In genomic region chr5:34009610-34010009, GRCh38 we compare ENCODE assay signal across 17 cellular contexts. TPM values are rescaled to one million over a fixed set of nuclear protein-coding genes. Genes with fewer than 3 reads are reported as not detected.
DNase-seq lines count a peak whose midpoint lies in the region; ATAC-seq and TF ChIP-seq lines count a peak whose summit lies in the region.
"Had no signal": no experiment of that assay in that cellular context is flagged by ENCODE, and none has a peak within 500 bp of the region (broad histone marks: within the 10 kb centered on the region; RNA-seq: fewer than 3 reads in every experiment).

No MANE protein-coding gene starts in this region.

- CTCF ChIA-PET in MCF 10A (lab: Yijun Ruan, JAX) (no interaction called here), PC-9 (lab: Charles Lee) (no interaction called here)

- peaks cover 24% of the 10 kb centered on the region for H3F3A ChIP-seq in PC-9 (ENCODE audit: insufficient read depth, low read depth)

- no peak for TF ChIP-seq POLR2A in breast epithelium (IDR thresholded peaks at IDR 0.05)
- TF ChIP-seq POLR2A in vagina (IDR thresholded peaks at IDR 0.05), result no peak

- 54% methylated on average over 1 of the region's 1 CpG for WGBS in hepatocyte (ENCODE audit: low lambda C conversion rate, missing lambda C conversion rate)

- H3K4me3 Mint-ChIP-seq in MCF 10A (ENCODE audit: unreplicated experiment) (no peak overlapping the region), type B pancreatic cell (peak overlapping the region; percentile 95)

- H2AFZ ChIP-seq in PC-9, result no peak overlapping the region
- H2AFZ ChIP-seq in hepatocyte, result no peak overlapping the region

- H3K27ac Mint-ChIP-seq in MCF 10A (ENCODE audit: low read depth, unreplicated experiment) (peak overlapping the region; percentile 57), type B pancreatic cell (peak overlapping the region; percentile 95)

- H3K4me1 Mint-ChIP-seq in MCF 10A (ENCODE audit: insufficient read depth, unreplicated experiment) (peaks cover 13% of the 10 kb centered on the region), type B pancreatic cell (ENCODE audit: unreplicated experiment) (peaks cover 21% of the 10 kb centered on the region)

- H3K9me2 ChIP-seq in PC-9 (ENCODE audit: insufficient read depth), result no peaks in the 10 kb centered on the region
- no peaks in the 10 kb centered on the region for H3K9me2 ChIP-seq in hepatocyte (replicated peaks; ENCODE audit: insufficient read depth)

- intact Hi-C loops in MCF 10A (cut with micrococcal nuclease) (no loop called here), breast epithelium (cut with DNase I; ENCODE audit: low total_unique reads) (no loop called here), PC-9 (cut with micrococcal nuclease; ENCODE audit: unreplicated experiment) (loop anchor here (5.0 kb wide), 2 partner anchors 233 to 918 kb away; partner anchors contain the start of gene DNAJC21), vagina (cut with DNase I) (no loop called here)

- H3K4me3 ChIP-seq in breast epithelium, result no peak overlapping the region
- peak overlapping the region; percentile 82; the same call in 1 of the 2 replicates for H3K4me3 ChIP-seq in PC-9
- no peak overlapping the region for H3K4me3 ChIP-seq in hepatocyte
- H3K4me3 ChIP-seq in vagina, result no peak overlapping the region
- H3K4me3 ChIP-seq: lower lobe of right lung had no signal

- TF ChIP-seq CTCF in MCF 10A (IDR thresholded peaks at IDR 0.05; ENCODE audit: unreplicated experiment) (no peak), breast epithelium (IDR thresholded peaks at IDR 0.05) (no peak), PC-9 (conservative IDR thresholded peaks at IDR 0.05) (no peak), hepatocyte (IDR thresholded peaks at IDR 0.05; ENCODE audit: poor library complexity) (no peak), type B pancreatic cell (conservative IDR thresholded peaks at IDR 0.05) (no peak), vagina (IDR thresholded peaks at IDR 0.05) (no peak)

- no peak for ATAC-seq in HG02763 (IDR thresholded peaks at IDR 0.05; ENCODE audit: unreplicated experiment)
- ATAC-seq: GM12878, lower lobe of right lung had no signal

- H3K27me3 ChIP-seq in breast epithelium (no peaks in the 10 kb centered on the region), PC-9 (ENCODE audit: insufficient read depth, low read depth) (no peaks in the 10 kb centered on the region), hepatocyte (no peaks in the 10 kb centered on the region), vagina (no peaks in the 10 kb centered on the region)

- H4K20me1 ChIP-seq in PC-9 (ENCODE audit: insufficient read depth) (no peaks in the 10 kb centered on the region), hepatocyte (ENCODE audit: insufficient read depth, poor library complexity, severe bottlenecking) (no peaks in the 10 kb centered on the region)

- no peaks in the 10 kb centered on the region for H3K9me3 ChIP-seq in breast epithelium
- no peaks in the 10 kb centered on the region for H3K9me3 ChIP-seq in PC-9 (ENCODE audit: insufficient read depth, low read depth)
- H3K9me3 ChIP-seq in hepatocyte (ENCODE audit: low read depth), result no peaks in the 10 kb centered on the region
- no peaks in the 10 kb centered on the region for H3K9me3 ChIP-seq in vagina
- H3K9me3 ChIP-seq: lower lobe of right lung had no signal

- peaks cover 6% of the 10 kb centered on the region for H3K36me3 Mint-ChIP-seq in MCF 10A (ENCODE audit: insufficient read depth, unreplicated experiment)
- H3K36me3 Mint-ChIP-seq in type B pancreatic cell, result no peaks in the 10 kb centered on the region

- no peaks in the 10 kb centered on the region for H3K36me3 ChIP-seq in breast epithelium
- H3K36me3 ChIP-seq in PC-9 (ENCODE audit: low read depth), result no peaks in the 10 kb centered on the region
- no peaks in the 10 kb centered on the region for H3K36me3 ChIP-seq in hepatocyte (replicated peaks; ENCODE audit: insufficient read depth, low read depth)
- peaks cover 0 to 8% of the 10 kb centered on the region in 2 donors for H3K36me3 ChIP-seq in vagina
- H3K36me3 ChIP-seq: lower lobe of right lung had no signal

- no peak overlapping the region for H3K27ac ChIP-seq in breast epithelium
- no peak overlapping the region for H3K27ac ChIP-seq in PC-9
- H3K27ac ChIP-seq in hepatocyte, result peak overlapping the region; percentile 94
- no peak overlapping the region for H3K27ac ChIP-seq in vagina

- H3K27me3 Mint-ChIP-seq in MCF 10A (ENCODE audit: insufficient read depth, unreplicated experiment), result no peaks in the 10 kb centered on the region
- no peaks in the 10 kb centered on the region for H3K27me3 Mint-ChIP-seq in type B pancreatic cell

- H3K4me1 ChIP-seq in breast epithelium (no peaks in the 10 kb centered on the region), PC-9 (replicated peaks; ENCODE audit: insufficient read depth) (peaks cover 26% of the 10 kb centered on the region), hepatocyte (ENCODE audit: insufficient read depth) (peaks cover 29% of the 10 kb centered on the region), vagina (peaks cover 28% of the 10 kb centered on the region)

- POLR2A ChIA-PET in MCF 10A (lab: Yijun Ruan, JAX) (interaction anchor here (1.5 to 1.6 kb wide), 2 partner anchors 22 to 53 kb away, joined by 3 to 6 read pairs; no protein-coding TSS in a partner anchor), PC-9 (lab: Charles Lee; ENCODE audit: unreplicated experiment) (no interaction called here)

- peaks cover 9% of the 10 kb centered on the region; the same call in 1 of the 2 replicates for H3K79me2 ChIP-seq in PC-9 (ENCODE audit: low read depth)
- peaks cover 26% of the 10 kb centered on the region for H3K79me2 ChIP-seq in hepatocyte

- no peak for DNase-seq in MCF 10A (ENCODE audit: unreplicated experiment)
- DNase-seq in breast epithelium (ENCODE audit: low spot score in 2 of 2), result no peak
- DNase-seq in PC-9, result no peak
- DNase-seq in hepatocyte (ENCODE audit: low spot score), result no peak
- no peak for DNase-seq in type B pancreatic cell (ENCODE audit: extremely low spot score, unreplicated experiment)
- DNase-seq in midbrain (lab: John Stamatoyannopoulos, UW), result no peak
- no peak for DNase-seq in vagina (ENCODE audit: extremely low spot score in 2 of 2)
- DNase-seq: activated CD8-positive, alpha-beta memory T cell treated with anti-CD3 and anti-CD28 coated beads for 24 hours; activated effector memory CD4-positive, alpha-beta T cell treated with Interleukin-2 at 50 U/mL for 16 hours; endodermal cell; GDM1; lower lobe of right lung; NCI-H2171 treated with DMSO at 0.1 percent for 48 hours; stimulated activated CD8-positive, alpha-beta memory T cell treated with anti-CD3 and anti-CD28 coated beads, Interleukin-4, amount 100 ng/mL, for 48 hours; substantia nigra had no signal

- peak overlapping the region; percentile 94 for H3K4me2 ChIP-seq in PC-9
- H3K4me2 ChIP-seq in hepatocyte, result peak overlapping the region; percentile 91

- no peaks in the 10 kb centered on the region for H3K9me3 Mint-ChIP-seq in MCF 10A (ENCODE audit: unreplicated experiment)
- peaks cover 4% of the 10 kb centered on the region for H3K9me3 Mint-ChIP-seq in type B pancreatic cell
- H3K9me3 Mint-ChIP-seq: endodermal cell had no signal

- no TSS peak for BruUV-seq in MCF 10A (replicated peaks; lab: Mats Ljungman, UMichigan)
- BruUV-seq in PC-9 (replicated peaks; lab: Mats Ljungman, UMichigan), result no TSS peak

RNA-seq across cellular contexts. Expression of gene AMACR, which starts 1.8 kb away (rescaled TPM):
- total RNA-seq in MCF 10A (2022), result 6.6 and 7.9 TPM in 2 replicates
- total RNA-seq in breast epithelium, result 10 to 100 TPM in 2 of 3 donors, 1 to 10 TPM in 1; 8.2 to 14.4 (median 13.8) TPM
- total RNA-seq in PC-9 (2021), result 31.1 and 31.2 TPM in 2 replicates
- total RNA-seq in hepatocyte, result 65.9 and 92.4 TPM in 2 replicates
- 57.3 and 68.6 TPM in 2 replicates for polyA plus RNA-seq in hepatocyte
- 30.7 and 35.1 TPM in 2 replicates for total RNA-seq in type B pancreatic cell (ENCODE audit: low replicate concordance)
- total RNA-seq in vagina, result 4.9 TPM

RNA-seq across cellular contexts. Expression of gene SLC45A2, which starts 25.1 kb away (rescaled TPM):
- total RNA-seq in MCF 10A (2022) (not detected in 2 replicates), breast epithelium (not detected), PC-9 (2021) (0.20 and 0.33 TPM in 2 replicates), hepatocyte (1.4 TPM in 1 of 2 replicates, not detected in the other), type B pancreatic cell (ENCODE audit: low replicate concordance) (0.62 and 2.1 TPM in 2 replicates), vagina (not detected)
- 0.97 and 1.8 TPM in 2 replicates for polyA plus RNA-seq in hepatocyte
- total RNA-seq: lower lobe of right lung had no signal

RNA-seq across cellular contexts. Expression of gene C1QTNF3, which starts 33.4 kb away (rescaled TPM):
- total RNA-seq in MCF 10A (2022), result 0.49 and 0.64 TPM in 2 replicates
- total RNA-seq in breast epithelium, result 10 to 100 TPM in 2 of 3 donors, 1 to 10 TPM in 1; 4.0 to 28.8 (median 22.2) TPM
- 8.3 and 9.4 TPM in 2 replicates for total RNA-seq in PC-9 (2021)
- 4.3 and 7.4 TPM in 2 replicates for total RNA-seq in hepatocyte
- polyA plus RNA-seq in hepatocyte, result 0.91 and 2.7 TPM in 2 replicates
- total RNA-seq in type B pancreatic cell (ENCODE audit: low replicate concordance), result 3.2 and 5.1 TPM in 2 replicates
- total RNA-seq in vagina, result 7.1 TPM
